ENCODE assay signal across 8 cellular contexts in the genomic region with DNA sequence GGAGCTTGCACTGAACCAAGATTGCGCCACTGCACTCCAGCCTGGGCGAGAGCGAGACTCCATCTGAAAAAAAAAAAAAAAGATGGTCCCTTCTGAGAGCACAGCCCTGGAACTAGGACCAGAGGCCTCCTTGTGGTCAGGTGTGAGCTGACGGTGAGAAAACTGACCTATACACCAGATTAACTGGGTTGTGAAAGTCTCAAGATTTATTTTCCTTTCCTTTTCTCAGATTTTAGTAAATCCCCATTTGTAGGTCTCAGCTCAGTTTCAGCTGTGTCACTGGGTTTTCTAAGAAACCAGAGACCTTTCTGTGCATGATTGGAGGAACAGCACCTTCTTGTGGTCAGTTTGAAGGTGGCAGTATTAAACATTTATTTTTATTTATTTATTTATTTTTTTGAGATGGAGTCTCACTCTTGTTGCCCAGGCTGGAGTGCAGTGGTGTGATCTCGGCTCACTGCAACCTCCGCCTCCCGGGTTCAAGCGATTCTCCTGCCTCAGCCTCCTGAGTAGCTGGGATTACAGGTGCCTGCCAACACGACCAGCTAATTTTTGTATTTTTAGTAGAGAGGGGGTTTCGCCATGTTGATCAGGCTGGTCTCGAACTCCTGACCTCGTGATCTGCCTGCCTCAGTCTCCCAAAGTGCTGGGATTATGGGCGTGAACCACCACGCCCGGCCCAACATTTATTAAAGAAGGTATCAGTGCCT. TPM values are rescaled to one million over a fixed set of nuclear protein-coding genes. Genes with fewer than 3 reads are reported as not detected.
DNase-seq lines count a peak whose midpoint lies in the region; ATAC-seq and TF ChIP-seq lines count a peak whose summit lies in the region.
"Not testable (repeated sequence)": the region's sequence is repeated elsewhere in the genome, so short reads cannot be mapped to it uniquely, and the experiment has no call there.

No MANE protein-coding gene starts in this region.

- BruUV-seq in OCI-LY7 (replicated peaks; lab: Mats Ljungman, UMichigan): not testable (repeated sequence)

- POLR2A ChIA-PET in OCI-LY7 (lab: Charles Lee): interaction anchor here (1.0 kb wide), 1 partner anchor 14 kb away, joined by 3 read pairs; no protein-coding TSS in a partner anchor

- H3K4me1 ChIP-seq in OCI-LY7 (ENCODE audit: insufficient read depth, low read length, poor library complexity, severe bottlenecking); mesenchymal stem cell (ENCODE audit: control insufficient read depth, insufficient read depth, low read depth, low read length): not testable (repeated sequence)

- CTCF ChIA-PET in OCI-LY7 (lab: Charles Lee; ENCODE audit: unreplicated experiment): not testable (repeated sequence)

- peak overlapping the region in 1 of 2 donors; percentile 48 for H3K27ac Mint-ChIP-seq in activated naive CD4-positive, alpha-beta T cell treated with anti-CD3 and anti-CD28 coated beads, Interleukin-2, amount 50 U/mL, for 72 hours

- not testable (repeated sequence) for H2BK5ac ChIP-seq in mesenchymal stem cell (ENCODE audit: low read depth, low read length, poor library complexity, severe bottlenecking)

- not testable (repeated sequence) for H3K79me1 ChIP-seq in mesenchymal stem cell (replicated peaks; ENCODE audit: low read length, poor library complexity, severe bottlenecking)

- not testable (repeated sequence) for H3K9me3 ChIP-seq in OCI-LY7 (ENCODE audit: low read length); mesenchymal stem cell (ENCODE audit: control insufficient read depth, low read length)

- H3K9me3 Mint-ChIP-seq in activated naive CD4-positive, alpha-beta T cell treated with anti-CD3 and anti-CD28 coated beads, Interleukin-2, amount 50 U/mL, for 72 hours: not testable (repeated sequence)

- not testable (repeated sequence) for H3K27me3 ChIP-seq in mesenchymal stem cell (ENCODE audit: control insufficient read depth in 1 of 2, insufficient read depth in 1 of 2, low read length in 2 of 2)

- 84% methylated on average over 14 of the region's 15 CpGs for WGBS in mesenchymal stem cell

- not testable (repeated sequence) for H3K14ac ChIP-seq in mesenchymal stem cell (ENCODE audit: low read length in 2 of 2)

- not testable (repeated sequence) for H2BK15ac ChIP-seq in mesenchymal stem cell (ENCODE audit: low read depth, poor library complexity, severe bottlenecking)

- DNase-seq in DMS 273 treated with DMSO at 0.1 percent for 48 hours (lab: John Stamatoyannopoulos, UW): peak; percentile 27
- DNase-seq in Kasumi-1 (lab: John Stamatoyannopoulos, UW): peak; percentile 70
- peak; percentile 48 for DNase-seq in OCI-LY7 (ENCODE audit: low spot score)
- DNase-seq in activated naive CD4-positive, alpha-beta T cell treated with anti-CD3 and anti-CD28 coated beads, Interleukin-2, amount 50 U/mL, for 72 hours (ENCODE audit: low spot score in 2 of 2): not testable (repeated sequence)
- peak; percentile 90 for DNase-seq in fibroblast of peridontal ligament (ENCODE audit: extremely low read depth)
- DNase-seq in mesenchymal stem cell: peak; percentile 83
- peak; percentile 59 for DNase-seq in stromal cell of bone marrow (ENCODE audit: low read depth)

- H2AK5ac ChIP-seq in mesenchymal stem cell (ENCODE audit: low read length, severe bottlenecking): not testable (repeated sequence)

- peak; percentile 67 for ATAC-seq in GM21447 (IDR thresholded peaks at IDR 0.05; ENCODE audit: unreplicated experiment)
- peak; percentile 65 to 69 for ATAC-seq in activated naive CD4-positive, alpha-beta T cell treated with anti-CD3 and anti-CD28 coated beads, Interleukin-2, amount 50 U/mL, for 72 hours

- H3K36me3 ChIP-seq in OCI-LY7 (ENCODE audit: insufficient read depth, low read length); mesenchymal stem cell (ENCODE audit: control insufficient read depth in 1 of 2, insufficient read depth in 2 of 2, low read depth in 1 of 2, low read length in 2 of 2): not testable (repeated sequence)

- peak; percentile 73 for TF ChIP-seq CTCF in OCI-LY7 (conservative IDR thresholded peaks at IDR 0.05; ENCODE audit: low read length)

- H3K4me2 ChIP-seq in OCI-LY7 (ENCODE audit: low read length); mesenchymal stem cell (ENCODE audit: low read length, poor library complexity, severe bottlenecking): not testable (repeated sequence)

- peak overlapping the region; percentile 83 for H3K9ac ChIP-seq in mesenchymal stem cell (ENCODE audit: low read length)

- not testable (repeated sequence) for H2BK120ac ChIP-seq in mesenchymal stem cell (ENCODE audit: low read depth, low read length)

- not testable (repeated sequence) for H3K27ac ChIP-seq in OCI-LY7 (ENCODE audit: low read depth, low read length, poor library complexity, severe bottlenecking); mesenchymal stem cell (ENCODE audit: low read length, poor library complexity, severe bottlenecking)

- not testable (repeated sequence) for H3K36me3 Mint-ChIP-seq in activated naive CD4-positive, alpha-beta T cell treated with anti-CD3 and anti-CD28 coated beads, Interleukin-2, amount 50 U/mL, for 72 hours

- H3K79me2 ChIP-seq in OCI-LY7 (ENCODE audit: insufficient read depth, low read depth, low read length): not testable (repeated sequence)

- not testable (repeated sequence) for H4K20me1 ChIP-seq in OCI-LY7 (ENCODE audit: insufficient read depth, low read length)

- intact Hi-C loops in OCI-LY7 (cut with micrococcal nuclease; ENCODE audit: unreplicated experiment): loop anchor here (5.0 kb wide), 2 partner anchors 225 to 340 kb away; no protein-coding TSS in a partner anchor

- H3K18ac ChIP-seq in mesenchymal stem cell (ENCODE audit: low read depth in 1 of 2, low read length in 2 of 2): not testable (repeated sequence)

- not testable (repeated sequence) for H2BK12ac ChIP-seq in mesenchymal stem cell (ENCODE audit: low read length in 2 of 2)

- not testable (repeated sequence) for H2AFZ ChIP-seq in OCI-LY7 (ENCODE audit: low read length); mesenchymal stem cell (ENCODE audit: low read depth, low read length)

- not testable (repeated sequence) for H3K4me3 ChIP-seq in OCI-LY7 (ENCODE audit: low read depth, low read length, poor library complexity, severe bottlenecking); mesenchymal stem cell (ENCODE audit: insufficient read depth in 1 of 2, low read depth in 1 of 2, low read length in 2 of 2)

- H4K91ac ChIP-seq in mesenchymal stem cell (ENCODE audit: low read length): not testable (repeated sequence)

- H4K8ac ChIP-seq in mesenchymal stem cell (ENCODE audit: low read length): not testable (repeated sequence)

- not testable (repeated sequence) for H3K9me2 ChIP-seq in OCI-LY7 (ENCODE audit: insufficient read depth, low read length)

- not testable (repeated sequence) for H3K23ac ChIP-seq in mesenchymal stem cell (ENCODE audit: low read length in 2 of 2)

- not testable (repeated sequence) for H3K4ac ChIP-seq in mesenchymal stem cell (ENCODE audit: low read depth in 1 of 2, low read length in 2 of 2)

RNA-seq across cellular contexts. Expression of a gene that starts 11.7 kb away (rescaled TPM):
- not detected in 2 replicates for total RNA-seq in OCI-LY7 (2014; rRNA removed; shearing (Covaris generic))
- not detected in 2 replicates for total RNA-seq in OCI-LY7 (2022)
- 1 to 10 TPM; 5.6 to 7.8 TPM for total RNA-seq in activated naive CD4-positive, alpha-beta T cell treated with anti-CD3 and anti-CD28 coated beads, Interleukin-2, amount 50 U/mL, for 72 hours
- polyA plus RNA-seq in mesenchymal stem cell (2013, experiment 1 of 2): 16.8 TPM
- 18.3 TPM for polyA plus RNA-seq in mesenchymal stem cell (2013, experiment 2 of 2)

RNA-seq across cellular contexts. Expression of a gene that starts 47.2 kb away (rescaled TPM):
- not detected in 2 replicates for total RNA-seq in OCI-LY7 (2014; rRNA removed; shearing (Covaris generic))
- total RNA-seq in OCI-LY7 (2022): 0.27 and 0.44 TPM in 2 replicates
- 1 to 10 TPM; 1.5 to 2.6 TPM for total RNA-seq in activated naive CD4-positive, alpha-beta T cell treated with anti-CD3 and anti-CD28 coated beads, Interleukin-2, amount 50 U/mL, for 72 hours
- polyA plus RNA-seq in mesenchymal stem cell (2013, experiment 1 of 2): 10.5 TPM
- polyA plus RNA-seq in mesenchymal stem cell (2013, experiment 2 of 2): 10.5 TPM

Comparison
In these comparisons a context has a peak if more than half of its experiments do, and no peak if none do; other contexts are left out.
1. RNA of a gene that starts 11.7 kb away (total RNA-seq): 5.6 to 7.8 TPM in activated naive CD4-positive, alpha-beta T cell treated with anti-CD3 and anti-CD28 coated beads, Interleukin-2, amount 50 U/mL, for 72 hours; not detected in OCI-LY7; every median in the first group is over 4 times any median in the second.